8 cellular contexts compared by ENCODE assay signal in the genomic region with DNA sequence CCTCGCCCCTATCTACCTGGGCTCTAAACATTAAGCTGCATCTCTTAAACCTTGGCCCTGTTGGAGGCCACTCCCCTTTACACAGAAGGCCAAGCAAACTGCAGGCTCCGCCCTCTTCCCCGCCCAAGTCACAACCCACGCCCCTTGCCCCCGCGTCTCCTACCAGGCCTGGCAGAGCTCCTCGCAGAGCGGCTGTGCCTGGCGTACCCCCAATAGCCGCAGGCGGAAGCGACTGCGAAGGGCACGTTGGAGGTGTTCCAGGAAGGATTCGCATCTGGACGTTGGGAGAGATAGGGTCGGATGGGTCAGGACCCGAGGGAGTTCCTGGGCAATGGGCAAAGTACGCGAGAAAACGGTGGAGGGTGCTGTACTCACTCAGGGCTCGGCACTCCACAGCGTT. TPM values are rescaled to one million over a fixed set of nuclear protein-coding genes. Genes with fewer than 3 reads are reported as not detected.
DNase-seq lines count a peak whose midpoint lies in the region; ATAC-seq and TF ChIP-seq lines count a peak whose summit lies in the region.

No MANE protein-coding gene starts in this region.

- H2AFZ ChIP-seq in PC-9: no peak overlapping the region

- no peaks in the 10 kb centered on the region for H3K36me3 Mint-ChIP-seq in CD8-positive, alpha-beta T cell
- no peaks in the 10 kb centered on the region for H3K36me3 Mint-ChIP-seq in activated T-helper 1 cell treated with anti-CD3 and anti-CD28 coated beads, Interleukin-12 subunit alpha, Interleukin-12 subunit beta, Interleukin-2, Interleukin-4 antibody, amounts not matched to agents 30 ng/mL and 10 ng/mL and 1 ng/mL, durations not matched to agents 14 hours and 24 hours and 36 hours (ENCODE audit: low read depth)
- H3K36me3 Mint-ChIP-seq in CD8-positive, alpha-beta memory T cell: peaks cover 0 to 3% (median 0%) of the 10 kb centered on the region in 3 donors

- no peak overlapping the region for H3K27ac ChIP-seq in CD8-positive, alpha-beta T cell (ENCODE audit: low read depth, low read length)
- H3K27ac ChIP-seq in HUES6 (ENCODE audit: low read depth, low read length): no peak overlapping the region
- H3K27ac ChIP-seq in PC-9: no peak overlapping the region
- H3K27ac ChIP-seq in foreskin keratinocyte: no peak overlapping the region
- H3K27ac ChIP-seq in CD8-positive, alpha-beta memory T cell (ENCODE audit: low read depth, low read length): no peak overlapping the region
- H3K27ac ChIP-seq in lower lobe of right lung: no peak overlapping the region

- H3K27me3 Mint-ChIP-seq in CD8-positive, alpha-beta T cell (ENCODE audit: low read depth): peaks cover 68% of the 10 kb centered on the region
- H3K27me3 Mint-ChIP-seq in activated T-helper 1 cell treated with anti-CD3 and anti-CD28 coated beads, Interleukin-12 subunit alpha, Interleukin-12 subunit beta, Interleukin-2, Interleukin-4 antibody, amounts not matched to agents 30 ng/mL and 10 ng/mL and 1 ng/mL, durations not matched to agents 14 hours and 24 hours and 36 hours (ENCODE audit: insufficient read depth): peaks cover 44% of the 10 kb centered on the region
- H3K27me3 Mint-ChIP-seq in CD8-positive, alpha-beta memory T cell: peaks cover 70 to 75% of the 10 kb centered on the region in 2 donors

- ATAC-seq in CD8-positive, alpha-beta T cell: peak; percentile 29
- ATAC-seq in foreskin keratinocyte (peak; percentile 29), lower lobe of right lung (no peak)

- peaks cover 13% of the 10 kb centered on the region; the same call in 1 of the 2 replicates for H3F3A ChIP-seq in PC-9 (ENCODE audit: insufficient read depth, low read depth)

- H3K9me3 Mint-ChIP-seq in CD8-positive, alpha-beta T cell: no peaks in the 10 kb centered on the region
- no peaks in the 10 kb centered on the region for H3K9me3 Mint-ChIP-seq in activated T-helper 1 cell treated with anti-CD3 and anti-CD28 coated beads, Interleukin-12 subunit alpha, Interleukin-12 subunit beta, Interleukin-2, Interleukin-4 antibody, amounts not matched to agents 30 ng/mL and 10 ng/mL and 1 ng/mL, durations not matched to agents 14 hours and 24 hours and 36 hours
- peaks cover 0 to 6% (median 4%) of the 10 kb centered on the region in 5 donors for H3K9me3 Mint-ChIP-seq in CD8-positive, alpha-beta memory T cell

- no peaks in the 10 kb centered on the region for H3K9me2 ChIP-seq in PC-9 (ENCODE audit: insufficient read depth)

- peaks cover 18% of the 10 kb centered on the region for H3K4me1 ChIP-seq in CD8-positive, alpha-beta T cell (ENCODE audit: insufficient read depth, low read length)
- H3K4me1 ChIP-seq in HUES6 (ENCODE audit: control insufficient read depth, insufficient read depth, low read length) (peaks cover 6% of the 10 kb centered on the region; the same call in 1 of the 2 replicates), PC-9 (replicated peaks; ENCODE audit: insufficient read depth) (peaks cover 8% of the 10 kb centered on the region), foreskin keratinocyte (no peaks in the 10 kb centered on the region), lower lobe of right lung (peaks cover 13% of the 10 kb centered on the region)
- H3K4me1 ChIP-seq in CD8-positive, alpha-beta memory T cell (ENCODE audit: insufficient read depth, low read length): peaks cover 18% of the 10 kb centered on the region

- H3K9me3 ChIP-seq in CD8-positive, alpha-beta T cell (ENCODE audit: low read length): no peaks in the 10 kb centered on the region
- H3K9me3 ChIP-seq in HUES6 (ENCODE audit: control insufficient read depth, insufficient read depth, low read depth, low read length): no peaks in the 10 kb centered on the region
- H3K9me3 ChIP-seq in PC-9 (ENCODE audit: insufficient read depth, low read depth): no peaks in the 10 kb centered on the region
- H3K9me3 ChIP-seq in CD8-positive, alpha-beta memory T cell (ENCODE audit: low read length): no peaks in the 10 kb centered on the region
- no peaks in the 10 kb centered on the region for H3K9me3 ChIP-seq in lower lobe of right lung

- no peak overlapping the region for H3K27ac Mint-ChIP-seq in CD8-positive, alpha-beta T cell
- no peak overlapping the region for H3K27ac Mint-ChIP-seq in activated T-helper 1 cell treated with anti-CD3 and anti-CD28 coated beads, Interleukin-12 subunit alpha, Interleukin-12 subunit beta, Interleukin-2, Interleukin-4 antibody, amounts not matched to agents 30 ng/mL and 10 ng/mL and 1 ng/mL, durations not matched to agents 14 hours and 24 hours and 36 hours
- no peak overlapping the region for H3K27ac Mint-ChIP-seq in CD8-positive, alpha-beta memory T cell

- H3K79me2 ChIP-seq in PC-9 (ENCODE audit: low read depth): no peaks in the 10 kb centered on the region

- no peak for TF ChIP-seq CTCF in CD8-positive, alpha-beta T cell (IDR thresholded peaks at IDR 0.05)
- TF ChIP-seq CTCF in PC-9 (conservative IDR thresholded peaks at IDR 0.05) (no peak), foreskin keratinocyte (conservative IDR thresholded peaks at IDR 0.05) (no peak), lower lobe of right lung (IDR thresholded peaks at IDR 0.05) (no peak)

- H3K9ac ChIP-seq in HUES6 (ENCODE audit: low read length): no peak overlapping the region

- 0 out of 2 replicates have a peak overlapping the region, but pooled peaks have one; percentile 3 for H3K4me2 ChIP-seq in PC-9

- H4K20me1 ChIP-seq in PC-9 (ENCODE audit: insufficient read depth): no peaks in the 10 kb centered on the region

- peaks cover 14% of the 10 kb centered on the region for H3K4me1 Mint-ChIP-seq in CD8-positive, alpha-beta T cell (ENCODE audit: low read depth)
- peaks cover 16% of the 10 kb centered on the region for H3K4me1 Mint-ChIP-seq in activated T-helper 1 cell treated with anti-CD3 and anti-CD28 coated beads, Interleukin-12 subunit alpha, Interleukin-12 subunit beta, Interleukin-2, Interleukin-4 antibody, amounts not matched to agents 30 ng/mL and 10 ng/mL and 1 ng/mL, durations not matched to agents 14 hours and 24 hours and 36 hours (ENCODE audit: low read depth)
- H3K4me1 Mint-ChIP-seq in CD8-positive, alpha-beta memory T cell: peaks cover 20 to 25% (median 22%) of the 10 kb centered on the region in 3 donors

- no peak for DNase-seq in CD8-positive, alpha-beta T cell
- DNase-seq in PC-9 (peak in 1 of 2 experiments; percentile 58), foreskin keratinocyte (no peak), putamen (ENCODE audit: low spot score) (no peak), lower lobe of right lung (no peak)
- no peak for DNase-seq in activated T-helper 1 cell treated with anti-CD3 and anti-CD28 coated beads, Interleukin-12 subunit alpha, Interleukin-12 subunit beta, Interleukin-2, Interleukin-4 antibody, amounts not matched to agents 30 ng/mL and 10 ng/mL and 1 ng/mL, durations not matched to agents 14 hours and 24 hours and 36 hours (ENCODE audit: low spot score)
- no peak for DNase-seq in CD8-positive, alpha-beta memory T cell

- H3K4me3 ChIP-seq in CD8-positive, alpha-beta T cell (ENCODE audit: low read depth, low read length): no peak overlapping the region
- H3K4me3 ChIP-seq in HUES6 (ENCODE audit: low read depth, low read length) (peak overlapping the region; percentile 59), PC-9 (no peak overlapping the region), lower lobe of right lung (no peak overlapping the region)
- no peak overlapping the region for H3K4me3 ChIP-seq in CD8-positive, alpha-beta memory T cell (ENCODE audit: low read length)

- CTCF ChIA-PET in CD8-positive, alpha-beta T cell (lab: Charles Lee): interaction anchor here (0.7 to 2.9 kb wide), 4 partner anchors 17 to 71 kb away, joined by 3 to 14 read pairs (median 6); no protein-coding TSS in a partner anchor
- CTCF ChIA-PET in PC-9 (lab: Charles Lee): interaction anchor here (0.6 to 0.7 kb wide), 2 partner anchors 19 to 901 kb away, joined by 3 read pairs; no protein-coding TSS in a partner anchor
- CTCF ChIA-PET in CD8-positive, alpha-beta memory T cell (lab: Charles Lee): interaction anchor here (1.8 kb wide), 1 partner anchor 19 kb away, joined by 6 read pairs; no protein-coding TSS in a partner anchor

- intact Hi-C loops in CD8-positive, alpha-beta T cell (cut with DNase I, micrococcal nuclease): no loop called here
- intact Hi-C loops in PC-9 (cut with micrococcal nuclease; ENCODE audit: unreplicated experiment) (no loop called here), lower lobe of right lung (cut with DNase I) (no loop called here)
- intact Hi-C loops in activated T-helper 1 cell treated with anti-CD3 and anti-CD28 coated beads, Interleukin-12 subunit alpha, Interleukin-12 subunit beta, Interleukin-2, Interleukin-4 antibody, amounts not matched to agents 30 ng/mL and 10 ng/mL and 1 ng/mL, durations not matched to agents 14 hours and 24 hours and 36 hours (cut with micrococcal nuclease): no loop called here

- H3K27me3 ChIP-seq in CD8-positive, alpha-beta T cell (ENCODE audit: insufficient read depth, low read length): peaks cover 35% of the 10 kb centered on the region
- H3K27me3 ChIP-seq in HUES6 (ENCODE audit: control insufficient read depth, insufficient read depth, low read length) (peaks cover 44% of the 10 kb centered on the region), PC-9 (ENCODE audit: insufficient read depth, low read depth) (peaks cover 15% of the 10 kb centered on the region; the same call in 1 of the 2 replicates), foreskin keratinocyte (peaks cover 34% of the 10 kb centered on the region), lower lobe of right lung (ENCODE audit: low read depth) (peaks cover 94% of the 10 kb centered on the region)
- H3K27me3 ChIP-seq in CD8-positive, alpha-beta memory T cell (ENCODE audit: insufficient read depth, low read length, poor library complexity, severe bottlenecking): peaks cover 63% of the 10 kb centered on the region

- no peak overlapping the region for H3K4me3 Mint-ChIP-seq in CD8-positive, alpha-beta T cell
- no peak overlapping the region for H3K4me3 Mint-ChIP-seq in activated T-helper 1 cell treated with anti-CD3 and anti-CD28 coated beads, Interleukin-12 subunit alpha, Interleukin-12 subunit beta, Interleukin-2, Interleukin-4 antibody, amounts not matched to agents 30 ng/mL and 10 ng/mL and 1 ng/mL, durations not matched to agents 14 hours and 24 hours and 36 hours
- no peak overlapping the region for H3K4me3 Mint-ChIP-seq in CD8-positive, alpha-beta memory T cell

- H3K36me3 ChIP-seq in CD8-positive, alpha-beta T cell (ENCODE audit: insufficient read depth, low read length): no peaks in the 10 kb centered on the region
- H3K36me3 ChIP-seq in HUES6 (ENCODE audit: control insufficient read depth, insufficient read depth, low read length): no peaks in the 10 kb centered on the region
- no peaks in the 10 kb centered on the region for H3K36me3 ChIP-seq in PC-9 (ENCODE audit: low read depth)
- no peaks in the 10 kb centered on the region for H3K36me3 ChIP-seq in CD8-positive, alpha-beta memory T cell (ENCODE audit: insufficient read depth, low read length)
- no peaks in the 10 kb centered on the region for H3K36me3 ChIP-seq in lower lobe of right lung

- POLR2A ChIA-PET in CD8-positive, alpha-beta T cell (lab: Charles Lee): interaction anchor here (0.6 kb wide), 3 partner anchors 33 to 107 kb away, joined by 3 to 4 read pairs (median 4); no protein-coding TSS in a partner anchor
- POLR2A ChIA-PET in PC-9 (lab: Charles Lee; ENCODE audit: unreplicated experiment): interaction anchor here (0.7 kb wide), 1 partner anchor 162 kb away, joined by 3 read pairs; the partner anchor contains the start of genes MAN2B1 and WDR83
- POLR2A ChIA-PET in CD8-positive, alpha-beta memory T cell (lab: Charles Lee): interaction anchor here (1.2 kb wide), 1 partner anchor 91 kb away, joined by 3 read pairs; the partner anchor contains the start of gene GET3

- BruUV-seq in PC-9 (replicated peaks; lab: Mats Ljungman, UMichigan): no TSS peak

RNA-seq across cellular contexts. Expression of gene RTBDN, which starts 5.9 kb away (rescaled TPM):
- total RNA-seq in CD8-positive, alpha-beta T cell: not detected
- total RNA-seq in PC-9 (2021) (0.78 and 1.0 TPM in 2 replicates), foreskin keratinocyte (not detected in 2 replicates), lower lobe of right lung (not detected)
- polyA plus RNA-seq in foreskin keratinocyte: not detected in 2 replicates
- not detected in 2 replicates for total RNA-seq in activated T-helper 1 cell treated with anti-CD3 and anti-CD28 coated beads, Interleukin-12 subunit alpha, Interleukin-12 subunit beta, Interleukin-2, Interleukin-4 antibody, amounts not matched to agents 30 ng/mL and 10 ng/mL and 1 ng/mL, durations not matched to agents 14 hours and 24 hours and 36 hours
- not detected for total RNA-seq in CD8-positive, alpha-beta memory T cell
- not detected for polyA plus RNA-seq in CD8-positive, alpha-beta memory T cell

RNA-seq across cellular contexts. Expression of gene MAST1, which starts 9.8 kb away (rescaled TPM):
- total RNA-seq in CD8-positive, alpha-beta T cell: 1 to 10 TPM in 1 of 2 experiments, under 1 TPM in 1; 0.64 to 1.1 TPM
- total RNA-seq in PC-9 (2021) (11.4 and 11.9 TPM in 2 replicates), foreskin keratinocyte (0.10 and 0.21 TPM in 2 replicates), lower lobe of right lung (0.15 TPM)
- polyA plus RNA-seq in foreskin keratinocyte: 0.16 and 0.22 TPM in 2 replicates
- total RNA-seq in activated T-helper 1 cell treated with anti-CD3 and anti-CD28 coated beads, Interleukin-12 subunit alpha, Interleukin-12 subunit beta, Interleukin-2, Interleukin-4 antibody, amounts not matched to agents 30 ng/mL and 10 ng/mL and 1 ng/mL, durations not matched to agents 14 hours and 24 hours and 36 hours: 1.4 and 1.7 TPM in 2 replicates
- total RNA-seq in CD8-positive, alpha-beta memory T cell: under 1 TPM; 0.24 to 0.38 TPM
- 1.2 TPM for polyA plus RNA-seq in CD8-positive, alpha-beta memory T cell

RNA-seq across cellular contexts. Expression of gene RNASEH2A, which starts 22.1 kb away (rescaled TPM):
- total RNA-seq in CD8-positive, alpha-beta T cell: 1 to 10 TPM; 1.3 to 2.2 TPM
- total RNA-seq in PC-9 (2021) (38.6 and 60.4 TPM in 2 replicates), foreskin keratinocyte (46.6 and 49.4 TPM in 2 replicates), lower lobe of right lung (10.9 TPM)
- 54.8 and 56.1 TPM in 2 replicates for polyA plus RNA-seq in foreskin keratinocyte
- total RNA-seq in activated T-helper 1 cell treated with anti-CD3 and anti-CD28 coated beads, Interleukin-12 subunit alpha, Interleukin-12 subunit beta, Interleukin-2, Interleukin-4 antibody, amounts not matched to agents 30 ng/mL and 10 ng/mL and 1 ng/mL, durations not matched to agents 14 hours and 24 hours and 36 hours: 36.1 and 37.5 TPM in 2 replicates
- 10 to 100 TPM; 51.5 to 62.4 TPM for total RNA-seq in CD8-positive, alpha-beta memory T cell
- 24.1 TPM for polyA plus RNA-seq in CD8-positive, alpha-beta memory T cell

RNA-seq across cellular contexts. Expression of gene THSD8, which starts 26.6 kb away (rescaled TPM):
- under 1 TPM in 1 of 2 experiments, not detected in 1; 0.79 TPM for total RNA-seq in CD8-positive, alpha-beta T cell
- total RNA-seq in PC-9 (2021) (28.8 and 30.0 TPM in 2 replicates), foreskin keratinocyte (9.3 and 14.7 TPM in 2 replicates), lower lobe of right lung (1.5 TPM)
- polyA plus RNA-seq in foreskin keratinocyte: 49.9 and 56.0 TPM in 2 replicates
- total RNA-seq in activated T-helper 1 cell treated with anti-CD3 and anti-CD28 coated beads, Interleukin-12 subunit alpha, Interleukin-12 subunit beta, Interleukin-2, Interleukin-4 antibody, amounts not matched to agents 30 ng/mL and 10 ng/mL and 1 ng/mL, durations not matched to agents 14 hours and 24 hours and 36 hours: 28.0 and 28.1 TPM in 2 replicates
- 10 to 100 TPM; 24.6 to 31.0 TPM for total RNA-seq in CD8-positive, alpha-beta memory T cell
- polyA plus RNA-seq in CD8-positive, alpha-beta memory T cell: not detected

RNA-seq across cellular contexts. Expression of gene PRDX2, which starts 26.9 kb away (rescaled TPM):
- total RNA-seq in CD8-positive, alpha-beta T cell: 10 to 100 TPM; 57.5 to 59.1 TPM
- 268 and 271 TPM in 2 replicates for total RNA-seq in PC-9 (2021)
- 271 and 287 TPM in 2 replicates for total RNA-seq in foreskin keratinocyte
- polyA plus RNA-seq in foreskin keratinocyte: 347 and 379 TPM in 2 replicates
- 277 and 280 TPM in 2 replicates for total RNA-seq in activated T-helper 1 cell treated with anti-CD3 and anti-CD28 coated beads, Interleukin-12 subunit alpha, Interleukin-12 subunit beta, Interleukin-2, Interleukin-4 antibody, amounts not matched to agents 30 ng/mL and 10 ng/mL and 1 ng/mL, durations not matched to agents 14 hours and 24 hours and 36 hours
- 100 to 1,000 TPM; 183 to 184 TPM for total RNA-seq in CD8-positive, alpha-beta memory T cell
- polyA plus RNA-seq in CD8-positive, alpha-beta memory T cell: 257 TPM
- total RNA-seq in lower lobe of right lung: 101 TPM

Comparison
In these comparisons a context has a peak if more than half of its experiments do, and no peak if none do; other contexts are left out.
1. ATAC-seq: peak in CD8-positive, alpha-beta T cell (single experiment) and foreskin keratinocyte (single experiment); none in lower lobe of right lung (0 of 2).